Comparison of ENCODE assay signal across 12 cellular contexts in genomic region chr2:124316875-124317605, GRCh38.
"Had no signal": no experiment of that assay in that cellular context is flagged by ENCODE, and none has a peak within 500 bp of the region (broad histone marks: within the 10 kb centered on the region; RNA-seq: fewer than 3 reads in every experiment).

No MANE protein-coding gene starts in this region.

- H3K4me3 ChIP-seq: neural progenitor cell, ovary, upper lobe of right lung had no signal

- ATAC-seq: activated CD4-positive, alpha-beta T cell treated with anti-CD3 and anti-CD28 coated beads for 36 hours; activated CD8-positive, alpha-beta T cell treated with anti-CD3 and anti-CD28 coated beads for 36 hours; upper lobe of right lung had no signal

- H3K9me3 Mint-ChIP-seq: activated CD8-positive, alpha-beta T cell treated with anti-CD3 and anti-CD28 coated beads for 36 hours; neural progenitor cell had no signal

- H3K4me3 Mint-ChIP-seq: activated CD4-positive, alpha-beta T cell treated with anti-CD3 and anti-CD28 coated beads for 36 hours; activated CD8-positive, alpha-beta T cell treated with anti-CD3 and anti-CD28 coated beads for 36 hours; neural progenitor cell; stimulated activated naive CD8-positive, alpha-beta T cell treated with anti-CD3 and anti-CD28 coated beads, Interleukin-15, Interleukin-2, amounts not matched to agents 100 ng/mL and 50 ng/mL, for 24 hours had no signal

- H3K27ac Mint-ChIP-seq: activated CD4-positive, alpha-beta T cell treated with anti-CD3 and anti-CD28 coated beads for 36 hours; activated CD8-positive, alpha-beta T cell treated with anti-CD3 and anti-CD28 coated beads for 36 hours; neural progenitor cell; stimulated activated naive CD8-positive, alpha-beta T cell treated with anti-CD3 and anti-CD28 coated beads, Interleukin-15, Interleukin-2, amounts not matched to agents 100 ng/mL and 50 ng/mL, for 24 hours had no signal

- H3K4me1 Mint-ChIP-seq: activated CD4-positive, alpha-beta T cell treated with anti-CD3 and anti-CD28 coated beads for 36 hours had no signal

- DNase-seq: activated CD4-positive, alpha-beta T cell treated with anti-CD3 and anti-CD28 coated beads for 36 hours; activated CD8-positive, alpha-beta memory T cell treated with anti-CD3 and anti-CD28 coated beads, Interleukin-2, amount 50 U/mL, for 4 hours; activated CD8-positive, alpha-beta T cell treated with anti-CD3 and anti-CD28 coated beads for 36 hours; effector CD4-positive, alpha-beta T cell; hippocampal formation; kidney glomerular epithelial cell; ovary; stimulated activated CD4-positive, alpha-beta T cell treated with anti-CD3 and anti-CD28 coated beads, Interleukin-4, amount 100 ng/mL, for 24 hours; upper lobe of right lung; WERI-Rb-1 had no signal

- H3K36me3 Mint-ChIP-seq: neural progenitor cell had no signal

- H3K27me3 Mint-ChIP-seq: activated CD4-positive, alpha-beta T cell treated with anti-CD3 and anti-CD28 coated beads for 36 hours; activated CD8-positive, alpha-beta T cell treated with anti-CD3 and anti-CD28 coated beads for 36 hours; stimulated activated naive CD8-positive, alpha-beta T cell treated with anti-CD3 and anti-CD28 coated beads, Interleukin-15, Interleukin-2, amounts not matched to agents 100 ng/mL and 50 ng/mL, for 24 hours had no signal
